8 cellular contexts compared by ENCODE assay signal in the genomic region with DNA sequence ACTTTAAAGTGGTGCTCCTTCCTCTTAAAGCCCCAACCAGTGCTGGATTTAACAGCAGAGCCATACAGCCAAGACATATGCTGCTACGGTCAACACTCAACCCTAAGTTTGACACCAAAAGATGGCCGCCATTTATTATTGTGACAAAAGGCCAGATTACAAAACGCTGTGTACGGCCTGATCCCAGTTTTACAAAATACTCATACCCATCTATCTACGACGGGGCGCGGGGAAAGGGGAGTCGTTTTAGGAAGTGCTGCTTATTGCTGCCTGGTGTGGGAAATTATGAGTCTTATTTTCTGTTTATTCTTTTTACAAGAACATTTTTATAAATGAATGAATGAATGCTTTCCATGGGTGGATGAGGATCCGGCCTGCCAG. TPM values are rescaled to one million over a fixed set of nuclear protein-coding genes. Genes with fewer than 3 reads are reported as not detected.
DNase-seq lines count a peak whose midpoint lies in the region; ATAC-seq, FAIRE-seq and TF ChIP-seq lines count a peak whose summit lies in the region.

No MANE protein-coding gene starts in this region.

- H4K20me1 ChIP-seq in astrocyte (ENCODE audit: insufficient read depth, low read length), result no peaks in the 10 kb centered on the region

- no peaks in the 10 kb centered on the region for H3K4me1 ChIP-seq in astrocyte (ENCODE audit: insufficient read depth, low read length)
- peaks cover 0 to 1% of the 10 kb centered on the region in 2 donors for H3K4me1 ChIP-seq in aorta (ENCODE audit: control insufficient read depth in 1 of 2, insufficient read depth in 2 of 2, low read length in 2 of 2)

- H3K27ac Mint-ChIP-seq in Calu3 (ENCODE audit: unreplicated experiment) (peak overlapping the region; percentile 91), astrocyte (ENCODE audit: unreplicated experiment) (peak overlapping the region; percentile 88)

- H3K4me2 ChIP-seq in astrocyte (ENCODE audit: low read length), result peak overlapping the region; percentile 89

- no peaks in the 10 kb centered on the region for H3K27me3 Mint-ChIP-seq in Calu3 (ENCODE audit: unreplicated experiment)
- peaks cover 10% of the 10 kb centered on the region for H3K27me3 Mint-ChIP-seq in astrocyte (ENCODE audit: low read depth, unreplicated experiment)

- H3K79me2 ChIP-seq in astrocyte (ENCODE audit: insufficient read depth, low read length), result no peaks in the 10 kb centered on the region

- intact Hi-C loops in Calu3 (cut with micrococcal nuclease; ENCODE audit: unreplicated experiment), result loop anchor here (5.0 kb wide), 1 partner anchor 290 kb away; no protein-coding TSS in a partner anchor
- intact Hi-C loops in aorta (cut with DNase I), result loop anchor here (5.0 to 10.0 kb wide), 3 partner anchors 85 to 292 kb away; partner anchors contain the start of gene UBQLN1 (in 2 of the 2)

- no TSS peak for BruUV-seq in Calu3 (replicated peaks; lab: Mats Ljungman, UMichigan)

- TF ChIP-seq CTCF in Calu3 (IDR thresholded peaks at IDR 0.05; ENCODE audit: unreplicated experiment), result no peak
- no peak for TF ChIP-seq CTCF in astrocyte (IDR thresholded peaks at IDR 0.05; ENCODE audit: insufficient read depth, low read depth, low read length)

- H3K36me3 Mint-ChIP-seq in Calu3 (ENCODE audit: insufficient read depth, unreplicated experiment), result peaks cover 20% of the 10 kb centered on the region
- peaks cover 10% of the 10 kb centered on the region for H3K36me3 Mint-ChIP-seq in astrocyte (ENCODE audit: low read depth, unreplicated experiment)

- H3K4me1 Mint-ChIP-seq in Calu3 (ENCODE audit: low read depth, unreplicated experiment) (peaks cover 8% of the 10 kb centered on the region), astrocyte (ENCODE audit: low read depth, unreplicated experiment) (peaks cover 3% of the 10 kb centered on the region)

- H3K27ac ChIP-seq in astrocyte (ENCODE audit: low read depth, low read length) (no peak overlapping the region), aorta (ENCODE audit: low read depth in 1 of 2, low read length in 2 of 2) (peak overlapping the region in 1 of 2 donors; percentile 89)

- WGBS in aorta, 2 donors, result 26 to 29% methylated on average over 10 of the region's 10 CpGs

- H3K27me3 ChIP-seq in astrocyte (ENCODE audit: insufficient read depth, low read length) (no peaks in the 10 kb centered on the region), aorta (ENCODE audit: control insufficient read depth in 1 of 2, insufficient read depth in 2 of 2, low read length in 1 of 2) (no peaks in the 10 kb centered on the region)

- H3K9me3 Mint-ChIP-seq in Calu3 (ENCODE audit: low read depth, unreplicated experiment), result no peaks in the 10 kb centered on the region
- H3K9me3 Mint-ChIP-seq in astrocyte (ENCODE audit: unreplicated experiment), result no peaks in the 10 kb centered on the region

- H3K4me3 Mint-ChIP-seq in Calu3 (ENCODE audit: low read depth, unreplicated experiment) (peak overlapping the region; percentile 77), astrocyte (ENCODE audit: unreplicated experiment) (peak overlapping the region; percentile 90)

- peak; percentile 12 for ATAC-seq in HG03354 (IDR thresholded peaks at IDR 0.05; ENCODE audit: poor library complexity, severe bottlenecking, unreplicated experiment)
- ATAC-seq in aorta (ENCODE audit: low FRiP score), result no peak

- H3K9ac ChIP-seq in astrocyte (ENCODE audit: low read length), result peak overlapping the region; percentile 82

- DNase-seq in Calu3, result no peak
- no peak for DNase-seq in astrocyte (ENCODE audit: low read depth)
- peak; percentile 28 for DNase-seq in medulla oblongata (ENCODE audit: extremely low spot score)
- DNase-seq in aorta, result no peak
- no peak for DNase-seq in activated CD4-positive, CD25-positive, alpha-beta regulatory T cell (lab: John Stamatoyannopoulos, UW)
- DNase-seq in T-helper 9 cell, result no peak
- no peak for DNase-seq in LoVo (ENCODE audit: low spot score)

- CTCF ChIA-PET in Calu3 (lab: Charles Lee), result interaction anchor here (0.6 to 0.7 kb wide), 2 partner anchors 27 to 299 kb away, joined by 3 to 6 read pairs; partner anchors contain the start of gene KIF27

- no peaks in the 10 kb centered on the region for H3K9me3 ChIP-seq in astrocyte (ENCODE audit: insufficient read depth, low read depth, low read length)
- no peaks in the 10 kb centered on the region for H3K9me3 ChIP-seq in aorta (ENCODE audit: control insufficient read depth, low read length)

- H3K36me3 ChIP-seq in astrocyte (ENCODE audit: insufficient read depth, low read length) (no peaks in the 10 kb centered on the region), aorta (ENCODE audit: control insufficient read depth in 1 of 2, insufficient read depth in 2 of 2, low read length in 1 of 2) (no peaks in the 10 kb centered on the region)

- peak overlapping the region; percentile 63 for H3K4me3 ChIP-seq in astrocyte (ENCODE audit: insufficient read depth, low read depth, low read length)
- H3K4me3 ChIP-seq in aorta (ENCODE audit: low read length in 2 of 2), result peak overlapping the region; percentile 50 to 91

- no peak for FAIRE-seq in astrocyte (lab: Jason Lieb, UNC)

- H2AFZ ChIP-seq in astrocyte (ENCODE audit: low read depth, low read length), result peak overlapping the region; percentile 77

RNA-seq across cellular contexts. Expression of gene IDNK, which starts 0.5 kb away (rescaled TPM):
- total RNA-seq in Calu3 (2022) (3.7 and 4.2 TPM in 2 replicates), astrocyte (1.3 and 1.8 TPM in 2 replicates), aorta (1 to 10 TPM; 1.7 to 6.3 TPM)
- polyA plus RNA-seq in aorta, result 10 to 100 TPM in 1 of 2 donors, 1 to 10 TPM in 1; 8.3 to 21.8 TPM
